ENCODE assay signal across 22 cellular contexts in the genomic region with DNA sequence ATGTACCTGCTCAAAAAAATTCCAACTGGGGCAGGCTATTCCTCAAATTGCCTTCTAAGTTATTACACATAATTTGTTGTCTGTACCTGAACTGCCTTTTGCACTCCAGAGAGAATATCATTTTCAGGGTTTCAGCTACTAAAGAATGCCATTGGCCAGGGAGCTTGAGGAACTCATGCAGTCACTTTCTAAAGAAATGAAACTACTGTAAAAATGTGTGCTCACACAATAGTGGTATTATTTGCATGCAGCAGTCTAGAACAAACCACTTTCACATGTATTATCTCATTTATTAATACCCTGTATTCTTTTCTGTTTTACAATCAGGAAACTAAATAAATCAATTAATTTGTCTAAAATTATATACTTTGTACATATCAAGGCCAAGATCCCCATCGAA.
A peak's percentile ranks its signal among the peaks of the same experiment; 100 is the strongest.
DNase-seq lines count a peak whose midpoint lies in the region; ATAC-seq and TF ChIP-seq lines count a peak whose summit lies in the region.
"Had no signal": no experiment of that assay in that cellular context is flagged by ENCODE, and none has a peak within 500 bp of the region (broad histone marks: within the 10 kb centered on the region; RNA-seq: fewer than 3 reads in every experiment).

No MANE protein-coding gene starts in this region.

- H2AFZ ChIP-seq in OCI-LY7 (ENCODE audit: low read length) = no peak overlapping the region

- BruUV-seq in OCI-LY7 (replicated peaks; lab: Mats Ljungman, UMichigan) = no TSS peak

- intact Hi-C loops in OCI-LY7 (cut with micrococcal nuclease; ENCODE audit: unreplicated experiment) = no loop called here

- H3K4me1 ChIP-seq in OCI-LY7 (ENCODE audit: insufficient read depth, low read length, poor library complexity, severe bottlenecking) = no peaks in the 10 kb centered on the region
- H3K4me1 ChIP-seq: ascending aorta, upper lobe of left lung had no signal

- H4K20me1 ChIP-seq in OCI-LY7 (ENCODE audit: insufficient read depth, low read length) = no peaks in the 10 kb centered on the region
- H4K20me1 ChIP-seq: BLaER1 treated with 17β-estradiol and CSF1 and Interleukin-3, amounts not matched to agents 10 nM and 100 nM had no signal

- TF ChIP-seq CTCF in OCI-LY7 (conservative IDR thresholded peaks at IDR 0.05; ENCODE audit: low read length) = no peak

- H3K9me3 ChIP-seq in OCI-LY7 (ENCODE audit: low read length) = no peaks in the 10 kb centered on the region
- H3K9me3 ChIP-seq: ascending aorta, neutrophil had no signal

- ATAC-seq in GM18498 (IDR thresholded peaks at IDR 0.05; ENCODE audit: unreplicated experiment) (peak; percentile 77), GM19395 (IDR thresholded peaks at IDR 0.05; ENCODE audit: unreplicated experiment) (peak; percentile 86), HG02852 (IDR thresholded peaks at IDR 0.05; ENCODE audit: unreplicated experiment) (peak; percentile 70), HG03354 (IDR thresholded peaks at IDR 0.05; ENCODE audit: poor library complexity, severe bottlenecking, unreplicated experiment) (peak; percentile 84), SK-N-SH treated with all-trans-retinoic acid at 6 μM for 48 hours (no peak)
- ATAC-seq: K562, left lung had no signal

- no peak overlapping the region for H3K4me3 ChIP-seq in OCI-LY7 (ENCODE audit: low read depth, low read length, poor library complexity, severe bottlenecking)
- H3K4me3 ChIP-seq: ascending aorta; BLaER1 treated with 17β-estradiol and CSF1 and Interleukin-3, amounts not matched to agents 10 nM and 100 nM; K562; left lung; upper lobe of left lung had no signal

- no peaks in the 10 kb centered on the region for H3K79me2 ChIP-seq in OCI-LY7 (ENCODE audit: insufficient read depth, low read depth, low read length)

- H3K27ac ChIP-seq in OCI-LY7 (ENCODE audit: low read depth, low read length, poor library complexity, severe bottlenecking) = no peak overlapping the region
- H3K27ac ChIP-seq: ascending aorta; BLaER1 treated with 17β-estradiol and CSF1 and Interleukin-3, amounts not matched to agents 10 nM and 100 nM; left lung; neutrophil; RWPE1; upper lobe of left lung had no signal

- DNase-seq in DMS79 treated with DMSO at 0.1 percent for 48 hours (lab: John Stamatoyannopoulos, UW) (no peak), NCI-H2196 treated with DMSO at 0.1 percent for 48 hours (lab: John Stamatoyannopoulos, UW; ENCODE audit: unreplicated experiment) (no peak), OCI-LY7 (ENCODE audit: low spot score) (no peak)
- DNase-seq: activated CD4-positive, alpha-beta T cell treated with anti-CD3 and anti-CD28 coated beads for 48 hours; cerebellar nuclear complex; effector memory CD4-positive, alpha-beta T cell; left lung; MV-4-11; NCI-H187; NCI-H345; NK-92 treated with Interleukin-12 subunit alpha and Interleukin-12 subunit beta, amount 100 ng/mL, for 24 hours; upper lobe of left lung had no signal

- H3K9me2 ChIP-seq in OCI-LY7 (ENCODE audit: insufficient read depth, low read length) = no peaks in the 10 kb centered on the region

- POLR2A ChIA-PET in OCI-LY7 (lab: Charles Lee) = no interaction called here

- CTCF ChIA-PET in OCI-LY7 (lab: Charles Lee; ENCODE audit: unreplicated experiment) = no interaction called here

- no peaks in the 10 kb centered on the region for H3K36me3 ChIP-seq in OCI-LY7 (ENCODE audit: insufficient read depth, low read length)
- H3K36me3 ChIP-seq: BLaER1 treated with 17β-estradiol and CSF1 and Interleukin-3, amounts not matched to agents 10 nM and 100 nM; left lung; neutrophil; upper lobe of left lung had no signal

- no peak overlapping the region for H3K4me2 ChIP-seq in OCI-LY7 (ENCODE audit: low read length)
- H3K4me2 ChIP-seq: BLaER1 treated with 17β-estradiol and CSF1 and Interleukin-3, amounts not matched to agents 10 nM and 100 nM had no signal

TF ChIP-seq in SK-N-SH treated with all-trans-retinoic acid at 6 μM for 48 hours, 23 proteins besides CTCF, POLR2A, EP300 and RAD21:
- TF ChIP-seq TOX (CRISPR knock-in tag; IDR thresholded peaks at IDR 0.05; ENCODE audit: borderline replicate concordance) = no peak
- TF ChIP-seq ZFP30 (CRISPR knock-in tag; IDR thresholded peaks at IDR 0.05) = no peak
- no peak for TF ChIP-seq ARNTL (CRISPR knock-in tag; IDR thresholded peaks at IDR 0.05; ENCODE audit: borderline replicate concordance, low read depth)
TF ChIP-seq in SK-N-SH treated with all-trans-retinoic acid at 6 μM for 48 hours: peak in this region for 0.
